19 cellular contexts compared by ENCODE assay signal in the genomic region with DNA sequence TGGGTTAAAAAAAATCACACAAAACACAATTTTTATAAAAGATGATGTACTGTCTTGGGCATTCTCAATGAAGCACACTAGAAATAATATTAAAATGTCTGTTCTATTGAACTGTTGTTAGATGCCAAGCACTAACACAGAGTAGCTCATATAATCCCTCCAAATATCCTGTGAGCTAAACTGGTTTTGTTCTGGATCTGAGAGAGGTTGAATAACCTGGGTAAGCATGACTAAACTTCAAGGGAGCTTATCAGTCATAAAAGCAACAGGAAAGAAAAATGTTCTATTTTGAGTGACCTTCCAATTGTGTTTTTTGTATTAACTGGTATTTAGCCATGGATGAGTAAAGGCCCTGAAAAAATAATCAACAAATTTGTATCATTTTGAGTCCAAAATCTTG.
DNase-seq lines count a peak whose midpoint lies in the region; ATAC-seq, FAIRE-seq and TF ChIP-seq lines count a peak whose summit lies in the region.
"Had no signal": no experiment of that assay in that cellular context is flagged by ENCODE, and none has a peak within 500 bp of the region (broad histone marks: within the 10 kb centered on the region; RNA-seq: fewer than 3 reads in every experiment).

No MANE protein-coding gene starts in this region.

- H3K4me1 Mint-ChIP-seq in glutamatergic neuron (ENCODE audit: low read depth, unreplicated experiment) (no peaks in the 10 kb centered on the region), T-helper 17 cell (no peaks in the 10 kb centered on the region)
- H3K4me1 Mint-ChIP-seq: CD14-positive monocyte; CD4-positive, alpha-beta memory T cell had no signal

- H3K36me3 ChIP-seq in pancreas (no peaks in the 10 kb centered on the region), psoas muscle (ENCODE audit: insufficient read depth in 1 of 2, low read depth in 1 of 2) (no peaks in the 10 kb centered on the region)
- H3K36me3 ChIP-seq: BLaER1 had no signal

- H3K27me3 ChIP-seq in pancreas (no peaks in the 10 kb centered on the region), psoas muscle (ENCODE audit: insufficient read depth in 3 of 3, low read length in 2 of 3) (no peaks in the 10 kb centered on the region)
- H3K27me3 ChIP-seq: BLaER1 had no signal

- H3K27me3 Mint-ChIP-seq in glutamatergic neuron (ENCODE audit: unreplicated experiment) = no peaks in the 10 kb centered on the region
- no peaks in the 10 kb centered on the region for H3K27me3 Mint-ChIP-seq in T-helper 17 cell
- H3K27me3 Mint-ChIP-seq: CD4-positive, alpha-beta memory T cell had no signal

- H3K4me1 ChIP-seq in pancreas (peaks cover 10 to 32% (median 29%) of the 10 kb centered on the region in 3 donors), psoas muscle (no peaks in the 10 kb centered on the region)
- H3K4me1 ChIP-seq: BLaER1 had no signal

- no peaks in the 10 kb centered on the region for H3K36me3 Mint-ChIP-seq in glutamatergic neuron (ENCODE audit: unreplicated experiment)
- no peaks in the 10 kb centered on the region for H3K36me3 Mint-ChIP-seq in T-helper 17 cell (ENCODE audit: low read depth)
- H3K36me3 Mint-ChIP-seq: CD14-positive monocyte; CD4-positive, alpha-beta memory T cell had no signal

- H3K9me3 ChIP-seq in pancreas (no peaks in the 10 kb centered on the region), T-helper 17 cell (ENCODE audit: control insufficient read depth, low read length, poor library complexity, severe bottlenecking) (no peaks in the 10 kb centered on the region), psoas muscle (no peaks in the 10 kb centered on the region)
- H3K9me3 ChIP-seq: BLaER1 had no signal

- TF ChIP-seq CTCF in pancreas (IDR thresholded peaks at IDR 0.05) (no peak), glutamatergic neuron (IDR thresholded peaks at IDR 0.05; ENCODE audit: partially characterized antibody, unreplicated experiment) (no peak), psoas muscle (IDR thresholded peaks at IDR 0.05) (no peak)

- DNase-seq in DMS53 (lab: John Stamatoyannopoulos, UW) (peak; percentile 15), DMS53 treated with DMSO at 0.1 percent for 48 hours (lab: John Stamatoyannopoulos, UW; ENCODE audit: unreplicated experiment) (no peak), iris pigment epithelial cell (ENCODE audit: low read depth) (peak; percentile 20), pancreas (no peak), glutamatergic neuron (no peak), T-helper 17 cell (no peak), psoas muscle (no peak)
- DNase-seq: 8988T; CD4-positive, alpha-beta memory T cell; DMS153; DND-41; EL; H9 had no signal

- peak overlapping the region in 2 of 4 donors; percentile 79 to 81 for H3K27ac ChIP-seq in pancreas
- no peak overlapping the region for H3K27ac ChIP-seq in psoas muscle
- H3K27ac ChIP-seq: BLaER1 had no signal

- H3K9me3 Mint-ChIP-seq in glutamatergic neuron (ENCODE audit: unreplicated experiment) = no peaks in the 10 kb centered on the region

- FAIRE-seq in pancreas (lab: Jason Lieb, UNC) = no peak
- FAIRE-seq: GM12878, GM19239, H1, HTR-8/SVneo had no signal

- H3K27ac Mint-ChIP-seq in glutamatergic neuron (ENCODE audit: unreplicated experiment) (no peak overlapping the region), T-helper 17 cell (no peak overlapping the region)
- H3K27ac Mint-ChIP-seq: CD14-positive monocyte; CD4-positive, alpha-beta memory T cell; H9 had no signal

- H3K4me3 Mint-ChIP-seq in glutamatergic neuron (ENCODE audit: unreplicated experiment) = no peak overlapping the region
- H3K4me3 Mint-ChIP-seq in T-helper 17 cell = no peak overlapping the region
- H3K4me3 Mint-ChIP-seq: CD14-positive monocyte; CD4-positive, alpha-beta memory T cell; H9 had no signal

- intact Hi-C loops in pancreas (cut with DNase I) (no loop called here), psoas muscle (cut with DNase I) (no loop called here)

- H3K4me3 ChIP-seq in pancreas (no peak overlapping the region), psoas muscle (no peak overlapping the region)
- H3K4me3 ChIP-seq: BLaER1, GM12878 had no signal

- ATAC-seq in pancreas (peak; percentile 62 to 73 (median 66)), T-helper 17 cell (no peak), psoas muscle (no peak)
- ATAC-seq: GM12878 had no signal

Comparison
In these comparisons a context has a peak if more than half of its experiments do, and no peak if none do; other contexts are left out.
1. DNase-seq: peak in DMS53 (single experiment) and iris pigment epithelial cell (single experiment); none in DMS53 treated with DMSO at 0.1 percent for 48 hours (single experiment), pancreas (0 of 6), glutamatergic neuron (single experiment), T-helper 17 cell (0 of 3) and psoas muscle (0 of 2).
2. ATAC-seq: peak in pancreas (4 of 4); none in T-helper 17 cell (single experiment) and psoas muscle (0 of 4).